In genomic region chr1:110877364-110877763, GRCh38 we compare ENCODE assay signal across 19 cellular contexts. TPM values are rescaled to one million over a fixed set of nuclear protein-coding genes. Genes with fewer than 3 reads are reported as not detected.
DNase-seq lines count a peak whose midpoint lies in the region; ATAC-seq, FAIRE-seq and TF ChIP-seq lines count a peak whose summit lies in the region.
"Had no signal": no experiment of that assay in that cellular context is flagged by ENCODE, and none has a peak within 500 bp of the region (broad histone marks: within the 10 kb centered on the region; RNA-seq: fewer than 3 reads in every experiment).

No MANE protein-coding gene starts in this region.

- peak overlapping the region; percentile 95 for H3K27ac Mint-ChIP-seq in activated CD4-positive, alpha-beta T cell treated with anti-CD3 and anti-CD28 coated beads for 36 hours
- H3K27ac Mint-ChIP-seq in activated T-helper 1 cell treated with anti-CD3 and anti-CD28 coated beads, Interleukin-12 subunit alpha, Interleukin-12 subunit beta, Interleukin-2, Interleukin-4 antibody, amounts not matched to agents 30 ng/mL and 10 ng/mL and 1 ng/mL, durations not matched to agents 14 hours and 24 hours and 36 hours, result peak overlapping the region; percentile 89
- peak overlapping the region; percentile 92 to 99 for H3K27ac Mint-ChIP-seq in natural killer cell
- H3K27ac Mint-ChIP-seq: brain, progenitor cell of endocrine pancreas had no signal

- H3K4me1 Mint-ChIP-seq in activated CD4-positive, alpha-beta T cell treated with anti-CD3 and anti-CD28 coated beads for 36 hours, result peaks cover 46% of the 10 kb centered on the region
- peaks cover 68% of the 10 kb centered on the region for H3K4me1 Mint-ChIP-seq in activated T-helper 1 cell treated with anti-CD3 and anti-CD28 coated beads, Interleukin-12 subunit alpha, Interleukin-12 subunit beta, Interleukin-2, Interleukin-4 antibody, amounts not matched to agents 30 ng/mL and 10 ng/mL and 1 ng/mL, durations not matched to agents 14 hours and 24 hours and 36 hours (ENCODE audit: low read depth)
- H3K4me1 Mint-ChIP-seq in natural killer cell, result peaks cover 63 to 93% of the 10 kb centered on the region in 2 donors
- H3K4me1 Mint-ChIP-seq: brain had no signal

- no peaks in the 10 kb centered on the region for H3K36me3 ChIP-seq in right lobe of liver
- H3K36me3 ChIP-seq in kidney (ENCODE audit: control insufficient read depth in 1 of 2, insufficient read depth in 2 of 2, low read length in 2 of 2), result no peaks in the 10 kb centered on the region

- POLR2A ChIA-PET in activated CD4-positive, alpha-beta T cell treated with anti-CD3 and anti-CD28 coated beads for 36 hours (lab: Charles Lee), result no interaction called here

- H3K9me3 ChIP-seq in right lobe of liver (no peaks in the 10 kb centered on the region), kidney (ENCODE audit: control insufficient read depth in 1 of 2, low read length in 2 of 2) (no peaks in the 10 kb centered on the region)
- H3K9me3 ChIP-seq: A549 had no signal

- ATAC-seq in activated CD4-positive, alpha-beta T cell treated with anti-CD3 and anti-CD28 coated beads for 36 hours, result no peak
- ATAC-seq in natural killer cell (no peak), right lobe of liver (no peak)
- ATAC-seq: A549; activated CD4-positive, CD25-positive, alpha-beta regulatory T cell treated with anti-CD3 and anti-CD28 coated beads, Interleukin-2, amount 50 U/mL, for 24 hours; left colon had no signal

- H3K27me3 ChIP-seq in right lobe of liver, result no peaks in the 10 kb centered on the region

- TF ChIP-seq POLR2A in GM12891 (IDR thresholded peaks at IDR 0.05; ENCODE audit: low read depth, low read length) (no peak), right lobe of liver (IDR thresholded peaks at IDR 0.05) (no peak)

- TF ChIP-seq CTCF in natural killer cell (IDR thresholded peaks at IDR 0.05) (no peak), right lobe of liver (IDR thresholded peaks at IDR 0.05) (no peak), kidney (IDR thresholded peaks at IDR 0.05; ENCODE audit: borderline replicate concordance, extremely low read depth, insufficient read depth) (no peak)

- H3K27ac ChIP-seq in right lobe of liver (no peak overlapping the region), kidney (ENCODE audit: low read depth in 2 of 2, low read length in 2 of 2) (no peak overlapping the region)
- H3K27ac ChIP-seq: A549 had no signal

- peak overlapping the region; percentile 85 for H3K4me3 Mint-ChIP-seq in activated CD4-positive, alpha-beta T cell treated with anti-CD3 and anti-CD28 coated beads for 36 hours
- H3K4me3 Mint-ChIP-seq in activated T-helper 1 cell treated with anti-CD3 and anti-CD28 coated beads, Interleukin-12 subunit alpha, Interleukin-12 subunit beta, Interleukin-2, Interleukin-4 antibody, amounts not matched to agents 30 ng/mL and 10 ng/mL and 1 ng/mL, durations not matched to agents 14 hours and 24 hours and 36 hours, result peak overlapping the region; percentile 99
- H3K4me3 Mint-ChIP-seq in natural killer cell, result peak overlapping the region; percentile 99
- H3K4me3 Mint-ChIP-seq: brain had no signal

- peaks cover 53% of the 10 kb centered on the region for H3K36me3 Mint-ChIP-seq in activated CD4-positive, alpha-beta T cell treated with anti-CD3 and anti-CD28 coated beads for 36 hours (ENCODE audit: low read depth)
- H3K36me3 Mint-ChIP-seq in activated T-helper 1 cell treated with anti-CD3 and anti-CD28 coated beads, Interleukin-12 subunit alpha, Interleukin-12 subunit beta, Interleukin-2, Interleukin-4 antibody, amounts not matched to agents 30 ng/mL and 10 ng/mL and 1 ng/mL, durations not matched to agents 14 hours and 24 hours and 36 hours (ENCODE audit: low read depth), result peaks cover 27% of the 10 kb centered on the region
- H3K36me3 Mint-ChIP-seq in natural killer cell, result peaks cover 24% of the 10 kb centered on the region
- H3K36me3 Mint-ChIP-seq: brain had no signal

- H3K4me3 ChIP-seq in right lobe of liver, result no peak overlapping the region
- H3K4me3 ChIP-seq in kidney (ENCODE audit: low read length in 2 of 2), result no peak overlapping the region
- H3K4me3 ChIP-seq: A549 had no signal

- no peaks in the 10 kb centered on the region for H3K27me3 Mint-ChIP-seq in activated CD4-positive, alpha-beta T cell treated with anti-CD3 and anti-CD28 coated beads for 36 hours
- H3K27me3 Mint-ChIP-seq in activated T-helper 1 cell treated with anti-CD3 and anti-CD28 coated beads, Interleukin-12 subunit alpha, Interleukin-12 subunit beta, Interleukin-2, Interleukin-4 antibody, amounts not matched to agents 30 ng/mL and 10 ng/mL and 1 ng/mL, durations not matched to agents 14 hours and 24 hours and 36 hours (ENCODE audit: insufficient read depth), result no peaks in the 10 kb centered on the region
- H3K27me3 Mint-ChIP-seq in natural killer cell (ENCODE audit: low read depth in 2 of 2), result no peaks in the 10 kb centered on the region
- H3K27me3 Mint-ChIP-seq: progenitor cell of endocrine pancreas had no signal

- CTCF ChIA-PET in activated CD4-positive, alpha-beta T cell treated with anti-CD3 and anti-CD28 coated beads for 36 hours (lab: Charles Lee), result interaction anchor here (1.3 kb wide), 1 partner anchor 13 kb away, joined by 3 read pairs; no protein-coding TSS in a partner anchor

- DNase-seq in activated CD4-positive, alpha-beta T cell treated with anti-CD3 and anti-CD28 coated beads for 36 hours, result no peak
- DNase-seq in activated CD4-positive, alpha-beta T cell treated with anti-CD3 and anti-CD28 coated beads, Interleukin-2, amount 50 U/mL, for 4 hours, result no peak
- DNase-seq in GM12891 (ENCODE audit: insufficient read length, low spot score) (no peak), natural killer cell (no peak), right lobe of liver (no peak), kidney (no peak)
- no peak for DNase-seq in activated T-helper 1 cell treated with anti-CD3 and anti-CD28 coated beads, Interleukin-12 subunit alpha, Interleukin-12 subunit beta, Interleukin-2, Interleukin-4 antibody, amounts not matched to agents 30 ng/mL and 10 ng/mL and 1 ng/mL, durations not matched to agents 14 hours and 24 hours and 36 hours (ENCODE audit: low spot score)
- DNase-seq in activated CD4-positive, CD25-positive, alpha-beta regulatory T cell (lab: John Stamatoyannopoulos, UW), result no peak
- DNase-seq: activated effector memory CD4-positive, alpha-beta T cell treated with Interleukin-2 at 50 U/mL for 16 hours; GF-D8; Karpas-422; left colon; NCI-H1436 treated with DMSO at 0.1 percent for 48 hours; substantia nigra had no signal

- WGBS in right lobe of liver (ENCODE audit: insufficient coverage, low coverage, low lambda C conversion rate, missing lambda C conversion rate), result 62% methylated on average over 6 of the region's 6 CpGs

- no peak overlapping the region for H3K9ac ChIP-seq in kidney (ENCODE audit: low read length in 2 of 2)

- intact Hi-C loops in activated CD4-positive, alpha-beta T cell treated with anti-CD3 and anti-CD28 coated beads for 36 hours (cut with DNase I, micrococcal nuclease), result loop anchor here in 1 of 2 experiments (5.0 to 10.0 kb wide), 5 partner anchors 325 to 1747 kb away; partner anchors contain the start of genes DDX20, DENND2D and PSMA5
- intact Hi-C loops in activated T-helper 1 cell treated with anti-CD3 and anti-CD28 coated beads, Interleukin-12 subunit alpha, Interleukin-12 subunit beta, Interleukin-2, Interleukin-4 antibody, amounts not matched to agents 30 ng/mL and 10 ng/mL and 1 ng/mL, durations not matched to agents 14 hours and 24 hours and 36 hours (cut with micrococcal nuclease), result loop anchor here (5.0 to 10.0 kb wide), 3 partner anchors 267 to 880 kb away; partner anchors contain the start of genes CEPT1, DDX20, DRAM2 and LAMTOR5
- intact Hi-C loops in natural killer cell (cut with micrococcal nuclease) (loop anchor here (5.0 to 10.0 kb wide), 2 partner anchors 325 to 717 kb away; partner anchors contain the start of gene DENND2D), right lobe of liver (cut with DNase I) (no loop called here), kidney (cut with DNase I) (no loop called here)

- H3K4me1 ChIP-seq in right lobe of liver, result no peaks in the 10 kb centered on the region
- no peaks in the 10 kb centered on the region for H3K4me1 ChIP-seq in kidney (ENCODE audit: control insufficient read depth in 1 of 2, insufficient read depth in 1 of 2, low read depth in 1 of 2, low read length in 2 of 2)
- H3K4me1 ChIP-seq: A549 had no signal

- no peak for FAIRE-seq in GM12891 (lab: Jason Lieb, UNC)
- no peak for FAIRE-seq in kidney (lab: Jason Lieb, UNC)
- FAIRE-seq: A549 had no signal

- peaks cover 2% of the 10 kb centered on the region for H3K9me3 Mint-ChIP-seq in activated CD4-positive, alpha-beta T cell treated with anti-CD3 and anti-CD28 coated beads for 36 hours (ENCODE audit: low read depth)
- no peaks in the 10 kb centered on the region for H3K9me3 Mint-ChIP-seq in activated T-helper 1 cell treated with anti-CD3 and anti-CD28 coated beads, Interleukin-12 subunit alpha, Interleukin-12 subunit beta, Interleukin-2, Interleukin-4 antibody, amounts not matched to agents 30 ng/mL and 10 ng/mL and 1 ng/mL, durations not matched to agents 14 hours and 24 hours and 36 hours
- no peaks in the 10 kb centered on the region for H3K9me3 Mint-ChIP-seq in natural killer cell
- H3K9me3 Mint-ChIP-seq: brain had no signal

TF ChIP-seq in GM12891, 5 proteins besides CTCF, POLR2A, EP300 and RAD21:
- TF ChIP-seq SPI1 (IDR thresholded peaks at IDR 0.05; ENCODE audit: low read depth, low read length), result peak; percentile 48; the same call in 1 of the 2 replicates
- no peak for TF ChIP-seq TAF1 (IDR thresholded peaks at IDR 0.05; ENCODE audit: low read depth, low read length)

RNA-seq across cellular contexts. Expression of gene CD53, which starts 4.4 kb away (rescaled TPM):
- total RNA-seq in activated CD4-positive, alpha-beta T cell treated with anti-CD3 and anti-CD28 coated beads for 36 hours, result 100 to 1,000 TPM; 238 to 244 TPM
- polyA plus RNA-seq in GM12891 (2012; ENCODE audit: low read depth, missing spikeins), result 334 TPM
- total RNA-seq in activated T-helper 1 cell treated with anti-CD3 and anti-CD28 coated beads, Interleukin-12 subunit alpha, Interleukin-12 subunit beta, Interleukin-2, Interleukin-4 antibody, amounts not matched to agents 30 ng/mL and 10 ng/mL and 1 ng/mL, durations not matched to agents 14 hours and 24 hours and 36 hours, result 201 and 204 TPM in 2 replicates
- total RNA-seq in natural killer cell (100 to 1,000 TPM; 522 to 584 (median 541) TPM), right lobe of liver (10 to 100 TPM in 4 of 6 experiments, 1 to 10 TPM in 2; 7.8 to 26.6 (median 11.9) TPM), kidney (70.9 TPM)
- polyA plus RNA-seq in kidney (ENCODE audit: insufficient read depth, low read depth, low replicate concordance), result 10.7 TPM
- total RNA-seq: NCI-H460, progenitor cell of endocrine pancreas had no signal
- polyA plus RNA-seq: A549 had no signal

Comparison
In these comparisons a context has a peak if more than half of its experiments do, and no peak if none do; other contexts are left out.
1. intact Hi-C loops: an anchor here in activated T-helper 1 cell treated with anti-CD3 and anti-CD28 coated beads, Interleukin-12 subunit alpha, Interleukin-12 subunit beta, Interleukin-2, Interleukin-4 antibody, amounts not matched to agents 30 ng/mL and 10 ng/mL and 1 ng/mL, durations not matched to agents 14 hours and 24 hours and 36 hours (5.0 to 10.0 kb wide) and natural killer cell (5.0 to 10.0 kb wide); none called in right lobe of liver and kidney.